15 cellular contexts compared by ENCODE assay signal in the genomic region with DNA sequence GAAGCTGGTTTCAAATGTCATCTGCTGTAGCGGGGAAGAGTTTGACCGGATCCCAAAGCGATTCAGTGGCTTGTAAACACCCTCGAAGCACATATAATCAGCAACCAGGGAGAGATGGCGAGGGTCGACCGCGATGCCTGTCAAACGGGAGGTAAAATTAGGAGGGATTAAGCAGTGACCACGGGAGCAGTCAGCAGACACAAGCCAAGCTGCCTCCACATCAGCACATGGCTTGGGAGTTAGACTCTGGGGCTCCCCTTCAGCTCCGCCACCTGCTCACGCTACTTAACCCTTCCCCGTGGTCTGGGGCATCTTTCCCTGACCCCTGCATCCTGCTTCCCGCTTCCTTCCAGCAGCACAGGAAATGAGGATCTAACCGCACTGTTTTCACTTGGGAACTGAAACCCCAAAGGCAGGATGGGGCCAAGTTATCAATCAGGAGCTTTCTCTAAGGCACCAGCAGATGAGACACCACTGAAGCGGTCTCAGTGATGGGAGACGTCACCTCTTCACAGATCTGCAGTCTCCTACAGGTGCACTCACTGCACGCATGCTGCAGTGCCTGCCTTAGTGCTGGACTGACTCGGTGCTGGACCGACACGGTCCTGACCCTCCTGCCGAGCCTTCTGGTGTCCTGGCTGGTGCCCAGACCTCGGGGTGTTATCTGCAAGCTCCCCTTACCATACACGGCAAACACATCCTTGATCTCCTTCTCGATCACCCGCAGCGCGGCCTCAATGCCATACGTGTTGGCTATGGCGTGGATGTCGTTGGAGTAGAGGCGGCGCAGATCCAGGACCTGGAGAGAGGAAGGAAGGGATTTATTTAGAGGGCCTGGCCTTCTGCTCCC.
DNase-seq lines count a peak whose midpoint lies in the region; ATAC-seq and TF ChIP-seq lines count a peak whose summit lies in the region.
"Had no signal": no experiment of that assay in that cellular context is flagged by ENCODE, and none has a peak within 500 bp of the region (broad histone marks: within the 10 kb centered on the region; RNA-seq: fewer than 3 reads in every experiment).

No MANE protein-coding gene starts in this region.

- H4K20me1 ChIP-seq in Karpas-422 (ENCODE audit: insufficient read depth, low read depth, low read length): no peaks in the 10 kb centered on the region

- peaks cover 33% of the 10 kb centered on the region for H3K36me3 Mint-ChIP-seq in progenitor cell of endocrine pancreas (ENCODE audit: insufficient read depth)

- H3K9ac ChIP-seq in colonic mucosa (ENCODE audit: low read depth in 2 of 2, low read length in 2 of 2) (no peak overlapping the region), Karpas-422 (ENCODE audit: low read length) (no peak overlapping the region)

- no peak overlapping the region for H3K4me2 ChIP-seq in Karpas-422 (ENCODE audit: low read depth, low read length, poor library complexity, severe bottlenecking)

- ATAC-seq in HG03469 (IDR thresholded peaks at IDR 0.05; ENCODE audit: unreplicated experiment): no peak
- ATAC-seq: naive thymus-derived CD8-positive, alpha-beta T cell had no signal

- H3K27ac ChIP-seq in left ventricle myocardium inferior (replicated peaks) (peak overlapping the region; percentile 86), colonic mucosa (no peak overlapping the region), Karpas-422 (ENCODE audit: low read length) (no peak overlapping the region)

- H3K4me3 ChIP-seq in left ventricle myocardium inferior (peak overlapping the region; percentile 41), colonic mucosa (no peak overlapping the region), Karpas-422 (ENCODE audit: low read length) (no peak overlapping the region)
- H3K4me3 ChIP-seq: HAP-1 had no signal

- H3K4me3 Mint-ChIP-seq in progenitor cell of endocrine pancreas (ENCODE audit: low read depth): no peak overlapping the region
- H3K4me3 Mint-ChIP-seq: naive thymus-derived CD8-positive, alpha-beta T cell had no signal

- no peak overlapping the region for H2AFZ ChIP-seq in Karpas-422 (ENCODE audit: low read length)

- no peaks in the 10 kb centered on the region for H3K9me3 Mint-ChIP-seq in progenitor cell of endocrine pancreas (ENCODE audit: low read depth)
- H3K9me3 Mint-ChIP-seq: naive thymus-derived CD8-positive, alpha-beta T cell had no signal

- no peaks in the 10 kb centered on the region for H3K4me1 Mint-ChIP-seq in progenitor cell of endocrine pancreas (ENCODE audit: low read depth)

- DNase-seq in CD1c-positive myeloid dendritic cell (ENCODE audit: extremely low spot score) (peak; percentile 26), cerebellum (ENCODE audit: low spot score) (peak; percentile 72), left ventricle myocardium inferior (peak; percentile 38), progenitor cell of endocrine pancreas (ENCODE audit: low spot score, unreplicated experiment) (no peak), colonic mucosa (no peak), GOT3 (lab: John Stamatoyannopoulos, UW) (no peak), Karpas-422 (no peak)
- DNase-seq: activated gamma-delta T cell treated with Interleukin-2 at 50 U/mL for 16 hours; Caco-2; naive thymus-derived CD8-positive, alpha-beta T cell; NCI-H1436 treated with DMSO at 0.1 percent for 48 hours; NCI-H226; T-helper 2 cell had no signal

- H3K27ac Mint-ChIP-seq in progenitor cell of endocrine pancreas: peak overlapping the region; percentile 82

- no peak for TF ChIP-seq CTCF in left ventricle myocardium inferior (IDR thresholded peaks at IDR 0.05; ENCODE audit: borderline replicate concordance)
- TF ChIP-seq CTCF in progenitor cell of endocrine pancreas (IDR thresholded peaks at IDR 0.05; ENCODE audit: unreplicated experiment): no peak
- TF ChIP-seq CTCF in colonic mucosa (IDR thresholded peaks at IDR 0.05): no peak

- H3K9me3 ChIP-seq in left ventricle myocardium inferior (replicated peaks) (no peaks in the 10 kb centered on the region), colonic mucosa (no peaks in the 10 kb centered on the region), Karpas-422 (ENCODE audit: low read length) (no peaks in the 10 kb centered on the region)
- H3K9me3 ChIP-seq: Caco-2, HAP-1 had no signal

- H3K4me1 ChIP-seq in left ventricle myocardium inferior (peaks cover 37% of the 10 kb centered on the region), colonic mucosa (no peaks in the 10 kb centered on the region), Karpas-422 (ENCODE audit: low read length) (no peaks in the 10 kb centered on the region)
- H3K4me1 ChIP-seq: HAP-1 had no signal

- H3K27me3 ChIP-seq in left ventricle myocardium inferior (ENCODE audit: low read depth): no peaks in the 10 kb centered on the region
- no peaks in the 10 kb centered on the region for H3K27me3 ChIP-seq in colonic mucosa
- no peaks in the 10 kb centered on the region for H3K27me3 ChIP-seq in Karpas-422 (ENCODE audit: low read length)

- H3K79me2 ChIP-seq in Karpas-422 (ENCODE audit: low read length): no peaks in the 10 kb centered on the region

- H3K36me3 ChIP-seq in left ventricle myocardium inferior (peaks cover 62% of the 10 kb centered on the region), colonic mucosa (peaks cover 7% of the 10 kb centered on the region), Karpas-422 (ENCODE audit: insufficient read depth, low read length) (peaks cover 59% of the 10 kb centered on the region; the same call in 1 of the 2 replicates)

- intact Hi-C loops in left ventricle myocardium inferior (cut with micrococcal nuclease): no loop called here
- intact Hi-C loops in colonic mucosa (cut with DNase I): no loop called here

- H3K9me2 ChIP-seq in Karpas-422 (replicated peaks; ENCODE audit: insufficient read depth, low read length): no peaks in the 10 kb centered on the region

- H3K27me3 Mint-ChIP-seq in progenitor cell of endocrine pancreas: no peaks in the 10 kb centered on the region
- H3K27me3 Mint-ChIP-seq: naive thymus-derived CD8-positive, alpha-beta T cell had no signal

Comparison
In these comparisons a context has a peak if more than half of its experiments do, and no peak if none do; other contexts are left out.
1. DNase-seq: peak in CD1c-positive myeloid dendritic cell (single experiment), cerebellum (single experiment) and left ventricle myocardium inferior (single experiment); none in progenitor cell of endocrine pancreas (single experiment), colonic mucosa (single experiment), GOT3 (single experiment) and Karpas-422 (single experiment).